ENCODE assay signal across 1 cellular context in genomic region chr3:76132154-76132470, GRCh38.
TF ChIP-seq lines count a peak whose summit lies in the region.

No MANE protein-coding gene starts in this region.

TF ChIP-seq in GM23338, 12 proteins besides CTCF, POLR2A, EP300 and RAD21 (continued from another document):
- TF ChIP-seq, protein P1, sequence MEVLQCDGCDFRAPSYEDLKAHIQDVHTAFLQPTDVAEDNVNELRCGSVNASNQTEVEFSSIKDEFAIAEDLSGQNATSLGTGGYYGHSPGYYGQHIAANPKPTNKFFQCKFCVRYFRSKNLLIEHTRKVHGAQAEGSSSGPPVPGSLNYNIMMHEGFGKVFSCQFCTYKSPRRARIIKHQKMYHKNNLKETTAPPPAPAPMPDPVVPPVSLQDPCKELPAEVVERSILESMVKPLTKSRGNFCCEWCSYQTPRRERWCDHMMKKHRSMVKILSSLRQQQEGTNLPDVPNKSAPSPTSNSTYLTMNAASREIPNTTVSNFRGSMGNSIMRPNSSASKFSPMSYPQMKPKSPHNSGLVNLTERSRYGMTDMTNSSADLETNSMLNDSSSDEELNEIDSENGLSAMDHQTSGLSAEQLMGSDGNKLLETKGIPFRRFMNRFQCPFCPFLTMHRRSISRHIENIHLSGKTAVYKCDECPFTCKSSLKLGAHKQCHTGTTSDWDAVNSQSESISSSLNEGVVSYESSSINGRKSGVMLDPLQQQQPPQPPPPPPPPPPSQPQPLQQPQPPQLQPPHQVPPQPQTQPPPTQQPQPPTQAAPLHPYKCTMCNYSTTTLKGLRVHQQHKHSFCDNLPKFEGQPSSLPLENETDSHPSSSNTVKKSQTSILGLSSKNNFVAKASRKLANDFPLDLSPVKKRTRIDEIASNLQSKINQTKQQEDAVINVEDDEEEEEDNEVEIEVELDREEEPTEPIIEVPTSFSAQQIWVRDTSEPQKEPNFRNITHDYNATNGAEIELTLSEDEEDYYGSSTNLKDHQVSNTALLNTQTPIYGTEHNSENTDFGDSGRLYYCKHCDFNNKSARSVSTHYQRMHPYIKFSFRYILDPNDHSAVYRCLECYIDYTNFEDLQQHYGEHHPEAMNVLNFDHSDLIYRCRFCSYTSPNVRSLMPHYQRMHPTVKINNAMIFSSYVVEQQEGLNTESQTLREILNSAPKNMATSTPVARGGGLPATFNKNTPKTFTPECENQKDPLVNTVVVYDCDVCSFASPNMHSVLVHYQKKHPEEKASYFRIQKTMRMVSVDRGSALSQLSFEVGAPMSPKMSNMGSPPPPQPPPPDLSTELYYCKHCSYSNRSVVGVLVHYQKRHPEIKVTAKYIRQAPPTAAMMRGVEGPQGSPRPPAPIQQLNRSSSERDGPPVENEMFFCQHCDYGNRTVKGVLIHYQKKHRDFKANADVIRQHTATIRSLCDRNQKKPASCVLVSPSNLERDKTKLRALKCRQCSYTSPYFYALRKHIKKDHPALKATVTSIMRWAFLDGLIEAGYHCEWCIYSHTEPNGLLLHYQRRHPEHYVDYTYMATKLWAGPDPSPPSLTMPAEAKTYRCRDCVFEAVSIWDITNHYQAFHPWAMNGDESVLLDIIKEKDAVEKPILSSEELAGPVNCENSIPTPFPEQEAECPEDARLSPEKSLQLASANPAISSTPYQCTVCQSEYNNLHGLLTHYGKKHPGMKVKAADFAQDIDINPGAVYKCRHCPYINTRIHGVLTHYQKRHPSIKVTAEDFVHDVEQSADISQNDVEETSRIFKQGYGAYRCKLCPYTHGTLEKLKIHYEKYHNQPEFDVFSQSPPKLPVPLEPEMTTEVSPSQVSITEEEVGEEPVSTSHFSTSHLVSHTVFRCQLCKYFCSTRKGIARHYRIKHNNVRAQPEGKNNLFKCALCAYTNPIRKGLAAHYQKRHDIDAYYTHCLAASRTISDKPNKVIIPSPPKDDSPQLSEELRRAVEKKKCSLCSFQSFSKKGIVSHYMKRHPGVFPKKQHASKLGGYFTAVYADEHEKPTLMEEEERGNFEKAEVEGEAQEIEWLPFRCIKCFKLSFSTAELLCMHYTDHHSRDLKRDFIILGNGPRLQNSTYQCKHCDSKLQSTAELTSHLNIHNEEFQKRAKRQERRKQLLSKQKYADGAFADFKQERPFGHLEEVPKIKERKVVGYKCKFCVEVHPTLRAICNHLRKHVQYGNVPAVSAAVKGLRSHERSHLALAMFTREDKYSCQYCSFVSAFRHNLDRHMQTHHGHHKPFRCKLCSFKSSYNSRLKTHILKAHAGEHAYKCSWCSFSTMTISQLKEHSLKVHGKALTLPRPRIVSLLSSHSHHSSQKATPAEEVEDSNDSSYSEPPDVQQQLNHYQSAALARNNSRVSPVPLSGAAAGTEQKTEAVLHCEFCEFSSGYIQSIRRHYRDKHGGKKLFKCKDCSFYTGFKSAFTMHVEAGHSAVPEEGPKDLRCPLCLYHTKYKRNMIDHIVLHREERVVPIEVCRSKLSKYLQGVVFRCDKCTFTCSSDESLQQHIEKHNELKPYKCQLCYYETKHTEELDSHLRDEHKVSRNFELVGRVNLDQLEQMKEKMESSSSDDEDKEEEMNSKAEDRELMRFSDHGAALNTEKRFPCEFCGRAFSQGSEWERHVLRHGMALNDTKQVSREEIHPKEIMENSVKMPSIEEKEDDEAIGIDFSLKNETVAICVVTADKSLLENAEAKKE (CRISPR knock-in tag; IDR thresholded peaks at IDR 0.05) = no peak
- TF ChIP-seq POLR2AphosphoS5 (IDR thresholded peaks at IDR 0.05; ENCODE audit: low read depth) (no peak), EZH2 (IDR thresholded peaks at IDR 0.05; ENCODE audit: low read depth, unreplicated experiment) (no peak), NANOG (IDR thresholded peaks at IDR 0.05; ENCODE audit: borderline replicate concordance) (no peak)
